28 cellular contexts compared by ENCODE assay signal in genomic region chr15:25241241-25241801, GRCh38.
DNase-seq lines count a peak whose midpoint lies in the region; ATAC-seq and TF ChIP-seq lines count a peak whose summit lies in the region.
"Had no signal": no experiment of that assay in that cellular context is flagged by ENCODE, and none has a peak within 500 bp of the region (broad histone marks: within the 10 kb centered on the region; RNA-seq: fewer than 3 reads in every experiment).

No MANE protein-coding gene starts in this region.

- peaks cover 13% of the 10 kb centered on the region for H3K9me3 Mint-ChIP-seq in activated CD4-positive, alpha-beta memory T cell treated with anti-CD3 and anti-CD28 coated beads for 36 hours
- peaks cover 31% of the 10 kb centered on the region for H3K9me3 Mint-ChIP-seq in activated CD4-positive, alpha-beta memory T cell treated with anti-CD3 and anti-CD28 coated beads, Interleukin-2, amount 10 ng/mL, durations not matched to agents 7 days and 5 days

- TF ChIP-seq POLR2A in ovary (IDR thresholded peaks at IDR 0.05) = no peak

- H3K4me3 ChIP-seq in ovary = no peak overlapping the region
- H3K4me3 ChIP-seq: MG63, SK-N-MC, thoracic aorta, uterus had no signal

- H3K27me3 Mint-ChIP-seq in activated CD4-positive, alpha-beta memory T cell treated with anti-CD3 and anti-CD28 coated beads for 36 hours = no peaks in the 10 kb centered on the region
- H3K27me3 Mint-ChIP-seq in activated CD4-positive, alpha-beta memory T cell treated with anti-CD3 and anti-CD28 coated beads, Interleukin-2, amount 10 ng/mL, durations not matched to agents 7 days and 5 days = no peaks in the 10 kb centered on the region
- no peaks in the 10 kb centered on the region for H3K27me3 Mint-ChIP-seq in T-helper 17 cell
- H3K27me3 Mint-ChIP-seq: brain; stimulated activated naive CD8-positive, alpha-beta T cell treated with anti-CD3 and anti-CD28 coated beads, Interleukin-15, amount 100 ng/mL, for 72 hours had no signal

- no peaks in the 10 kb centered on the region for H3K4me1 ChIP-seq in ovary (ENCODE audit: insufficient read depth)
- H3K4me1 ChIP-seq: uterus had no signal

- H3K4me3 Mint-ChIP-seq in activated CD4-positive, alpha-beta memory T cell treated with anti-CD3 and anti-CD28 coated beads for 36 hours = no peak overlapping the region
- no peak overlapping the region for H3K4me3 Mint-ChIP-seq in activated CD4-positive, alpha-beta memory T cell treated with anti-CD3 and anti-CD28 coated beads, Interleukin-2, amount 10 ng/mL, durations not matched to agents 7 days and 5 days
- no peak overlapping the region for H3K4me3 Mint-ChIP-seq in T-helper 17 cell
- H3K4me3 Mint-ChIP-seq: brain; stimulated activated naive CD8-positive, alpha-beta T cell treated with anti-CD3 and anti-CD28 coated beads, Interleukin-15, amount 100 ng/mL, for 72 hours had no signal

- H3K27ac Mint-ChIP-seq in activated CD4-positive, alpha-beta memory T cell treated with anti-CD3 and anti-CD28 coated beads for 36 hours = no peak overlapping the region
- no peak overlapping the region for H3K27ac Mint-ChIP-seq in activated CD4-positive, alpha-beta memory T cell treated with anti-CD3 and anti-CD28 coated beads, Interleukin-2, amount 10 ng/mL, durations not matched to agents 7 days and 5 days
- H3K27ac Mint-ChIP-seq in T-helper 17 cell = no peak overlapping the region
- H3K27ac Mint-ChIP-seq: brain; stimulated activated naive CD8-positive, alpha-beta T cell treated with anti-CD3 and anti-CD28 coated beads, Interleukin-15, amount 100 ng/mL, for 72 hours had no signal

- intact Hi-C loops in activated CD4-positive, alpha-beta memory T cell treated with anti-CD3 and anti-CD28 coated beads for 36 hours (cut with micrococcal nuclease) = no loop called here
- intact Hi-C loops in left cardiac atrium (cut with DNase I) (no loop called here), ovary (cut with DNase I) (no loop called here)

- H3K9me3 ChIP-seq in T-helper 17 cell (ENCODE audit: control insufficient read depth, low read length, poor library complexity, severe bottlenecking) (no peaks in the 10 kb centered on the region), ovary (peaks cover 0 to 4% of the 10 kb centered on the region in 2 donors)
- H3K9me3 ChIP-seq: MG63, thoracic aorta, uterus had no signal

- TF ChIP-seq CTCF in ovary (IDR thresholded peaks at IDR 0.05) = no peak

- ATAC-seq in T-helper 17 cell (no peak), left cardiac atrium (no peak), HG02763 (IDR thresholded peaks at IDR 0.05; ENCODE audit: unreplicated experiment) (no peak)
- ATAC-seq: left colon; stimulated activated naive CD8-positive, alpha-beta T cell treated with anti-CD3 and anti-CD28 coated beads, Interleukin-15, amount 100 ng/mL, for 72 hours had no signal

- no peaks in the 10 kb centered on the region for H3K36me3 Mint-ChIP-seq in activated CD4-positive, alpha-beta memory T cell treated with anti-CD3 and anti-CD28 coated beads for 36 hours
- no peaks in the 10 kb centered on the region for H3K36me3 Mint-ChIP-seq in activated CD4-positive, alpha-beta memory T cell treated with anti-CD3 and anti-CD28 coated beads, Interleukin-2, amount 10 ng/mL, durations not matched to agents 7 days and 5 days (ENCODE audit: low read depth)
- no peaks in the 10 kb centered on the region for H3K36me3 Mint-ChIP-seq in T-helper 17 cell (ENCODE audit: low read depth)

- no peak overlapping the region for H3K27ac ChIP-seq in ovary
- H3K27ac ChIP-seq: C4-2B, KMS-11, neutrophil, SK-N-MC, thoracic aorta, uterus had no signal

- peak; percentile 3 for DNase-seq in activated CD4-positive, alpha-beta memory T cell treated with anti-CD3 and anti-CD28 coated beads for 36 hours
- DNase-seq in activated CD4-positive, alpha-beta memory T cell treated with anti-CD3 and anti-CD28 coated beads, Interleukin-2, amount 10 ng/mL, durations not matched to agents 7 days and 5 days = no peak
- DNase-seq in T-helper 17 cell (peak in 2 of 3 donors; percentile 1), left cardiac atrium (peak; percentile 5), ovary (peak in 3 of 5 donors; percentile 3 to 13 (median 6)), putamen (ENCODE audit: low spot score) (no peak), OCI-M1 (lab: John Stamatoyannopoulos, UW) (no peak)
- DNase-seq: 8988T; cerebellar nuclear complex; H7; mesendoderm; MG63; NCI-H1105 treated with DMSO at 0.1 percent for 48 hours; NCI-H187 treated with DMSO at 0.1 percent for 48 hours; NCI-H2171; NCI-H510A; retina; RPMI8226; stimulated activated naive CD8-positive, alpha-beta T cell treated with anti-CD3 and anti-CD28 coated beads, Interleukin-15, amount 100 ng/mL, for 72 hours had no signal

- CTCF ChIA-PET in activated CD4-positive, alpha-beta memory T cell treated with anti-CD3 and anti-CD28 coated beads for 36 hours (lab: Charles Lee) = no interaction called here
- CTCF ChIA-PET in activated CD4-positive, alpha-beta memory T cell treated with anti-CD3 and anti-CD28 coated beads, Interleukin-2, amount 10 ng/mL, durations not matched to agents 7 days and 5 days (lab: Charles Lee) = no interaction called here

- no peaks in the 10 kb centered on the region for H3K27me3 ChIP-seq in ovary
- H3K27me3 ChIP-seq: MG63, neutrophil, uterus had no signal

- POLR2A ChIA-PET in activated CD4-positive, alpha-beta memory T cell treated with anti-CD3 and anti-CD28 coated beads for 36 hours (lab: Charles Lee) = no interaction called here
- POLR2A ChIA-PET in activated CD4-positive, alpha-beta memory T cell treated with anti-CD3 and anti-CD28 coated beads, Interleukin-2, amount 10 ng/mL, durations not matched to agents 7 days and 5 days (lab: Charles Lee) = no interaction called here

- 73 to 77% (median 75%) methylated on average over 12 of the region's 12 CpGs for WGBS in ovary, 3 donors

- no peaks in the 10 kb centered on the region for H3K4me1 Mint-ChIP-seq in activated CD4-positive, alpha-beta memory T cell treated with anti-CD3 and anti-CD28 coated beads for 36 hours (ENCODE audit: low read depth)
- H3K4me1 Mint-ChIP-seq in activated CD4-positive, alpha-beta memory T cell treated with anti-CD3 and anti-CD28 coated beads, Interleukin-2, amount 10 ng/mL, durations not matched to agents 7 days and 5 days = no peaks in the 10 kb centered on the region
- H3K4me1 Mint-ChIP-seq in T-helper 17 cell = no peaks in the 10 kb centered on the region
- H3K4me1 Mint-ChIP-seq: brain; stimulated activated naive CD8-positive, alpha-beta T cell treated with anti-CD3 and anti-CD28 coated beads, Interleukin-15, amount 100 ng/mL, for 72 hours had no signal

- H3K36me3 ChIP-seq in ovary = no peaks in the 10 kb centered on the region
- H3K36me3 ChIP-seq: MG63, neutrophil, thoracic aorta, uterus had no signal

- no peak for TF ChIP-seq EP300 in ovary (IDR thresholded peaks at IDR 0.05)

Comparison
In these comparisons a context has a peak if more than half of its experiments do, and no peak if none do; other contexts are left out.
1. DNase-seq: peak in activated CD4-positive, alpha-beta memory T cell treated with anti-CD3 and anti-CD28 coated beads for 36 hours (single experiment), T-helper 17 cell (2 of 3), left cardiac atrium (single experiment) and ovary (3 of 5); none in activated CD4-positive, alpha-beta memory T cell treated with anti-CD3 and anti-CD28 coated beads, Interleukin-2, amount 10 ng/mL, durations not matched to agents 7 days and 5 days (single experiment), putamen (single experiment) and OCI-M1 (single experiment).